Comparison of ENCODE assay signal across 2 cellular contexts in genomic region chrX:86197815-86198214, GRCh38.
TF ChIP-seq lines count a peak whose summit lies in the region.

No MANE protein-coding gene starts in this region.

TF ChIP-seq in HepG2, 621 proteins besides CTCF, POLR2A, EP300 and RAD21:
- TF ChIP-seq RAD51 (IDR thresholded peaks at IDR 0.05; ENCODE audit: borderline replicate concordance) (peak; percentile 64; the same call in 1 of the 2 replicates), FIP1L1 (IDR thresholded peaks at IDR 0.05; ENCODE audit: borderline replicate concordance, insufficient read depth, low read depth, low read length) (no peak), ZKSCAN1 (IDR thresholded peaks at IDR 0.05; ENCODE audit: low read length) (no peak), RFXAP (CRISPR knock-in tag; IDR thresholded peaks at IDR 0.05; ENCODE audit: borderline replicate concordance) (no peak), ZNF552 (CRISPR knock-in tag; IDR thresholded peaks at IDR 0.05; ENCODE audit: borderline replicate concordance) (no peak), SOX6 (IDR thresholded peaks at IDR 0.05) (no peak), SOX6 (CRISPR knock-in tag; IDR thresholded peaks at IDR 0.05) (no peak), ZSCAN5A (CRISPR knock-in tag; IDR thresholded peaks at IDR 0.05; ENCODE audit: borderline replicate concordance) (no peak)
- TF ChIP-seq, protein P1, sequence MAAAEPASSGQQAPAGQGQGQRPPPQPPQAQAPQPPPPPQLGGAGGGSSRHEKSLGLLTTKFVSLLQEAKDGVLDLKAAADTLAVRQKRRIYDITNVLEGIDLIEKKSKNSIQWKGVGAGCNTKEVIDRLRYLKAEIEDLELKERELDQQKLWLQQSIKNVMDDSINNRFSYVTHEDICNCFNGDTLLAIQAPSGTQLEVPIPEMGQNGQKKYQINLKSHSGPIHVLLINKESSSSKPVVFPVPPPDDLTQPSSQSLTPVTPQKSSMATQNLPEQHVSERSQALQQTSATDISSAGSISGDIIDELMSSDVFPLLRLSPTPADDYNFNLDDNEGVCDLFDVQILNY (CRISPR knock-in tag; conservative IDR thresholded peaks at IDR 0.05): no peak
TF ChIP-seq in HepG2: peak in this region for 1.

TF ChIP-seq in GM12878, 131 proteins besides CTCF, POLR2A, EP300 and RAD21:
- TF ChIP-seq, protein P2, sequence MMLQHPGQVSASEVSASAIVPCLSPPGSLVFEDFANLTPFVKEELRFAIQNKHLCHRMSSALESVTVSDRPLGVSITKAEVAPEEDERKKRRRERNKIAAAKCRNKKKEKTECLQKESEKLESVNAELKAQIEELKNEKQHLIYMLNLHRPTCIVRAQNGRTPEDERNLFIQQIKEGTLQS (IDR thresholded peaks at IDR 0.05; ENCODE audit: borderline replicate concordance, extremely low read depth, low read depth, low read length): no peak
- TF ChIP-seq KLF5 (IDR thresholded peaks at IDR 0.05; ENCODE audit: partially characterized antibody) (no peak), RAD51 (IDR thresholded peaks at IDR 0.05) (peak; percentile 16; the same call in 1 of the 2 replicates)
